ENCODE assay signal across 8 cellular contexts in genomic region chr6:36827261-36828079, GRCh38. TPM values are rescaled to one million over a fixed set of nuclear protein-coding genes. Genes with fewer than 3 reads are reported as not detected.
DNase-seq lines count a peak whose midpoint lies in the region; ATAC-seq and TF ChIP-seq lines count a peak whose summit lies in the region.

No MANE protein-coding gene starts in this region.

- no peaks in the 10 kb centered on the region for H3K27me3 Mint-ChIP-seq in osteocyte (ENCODE audit: unreplicated experiment)

- CTCF ChIA-PET in RWPE1 (lab: Yijun Ruan, JAX) = interaction anchor here (0.6 to 1.5 kb wide), 4 partner anchors 24 to 379 kb away, joined by 3 to 7 read pairs (median 4); no protein-coding TSS in a partner anchor

- TF ChIP-seq CTCF in RWPE1 (conservative IDR thresholded peaks at IDR 0.05; ENCODE audit: low read depth) (no peak), epithelial cell of esophagus (IDR thresholded peaks at IDR 0.05; ENCODE audit: insufficient read depth, low read depth, low read length, missing control alignments) (no peak), osteocyte (IDR thresholded peaks at IDR 0.05) (no peak)

- H3K4me1 Mint-ChIP-seq in osteocyte (ENCODE audit: unreplicated experiment) = peaks cover 14% of the 10 kb centered on the region

- POLR2A ChIA-PET in RWPE1 (lab: Yijun Ruan, JAX; ENCODE audit: low non-redundant PET) = no interaction called here

- no peaks in the 10 kb centered on the region for H3K9me3 Mint-ChIP-seq in osteocyte (ENCODE audit: unreplicated experiment)

- in situ Hi-C loops in G401 (cut with HindIII; ENCODE audit: low sequenced_read_pairs) = no loop called here

- no peak overlapping the region for H3K4me3 ChIP-seq in epithelial cell of esophagus (ENCODE audit: low read length)

- H3K36me3 Mint-ChIP-seq in osteocyte (ENCODE audit: unreplicated experiment) = no peaks in the 10 kb centered on the region

- H3K4me3 Mint-ChIP-seq in osteocyte (ENCODE audit: unreplicated experiment) = no peak overlapping the region

- ATAC-seq in HG02623 (IDR thresholded peaks at IDR 0.05; ENCODE audit: unreplicated experiment) = no peak

- H3K27ac Mint-ChIP-seq in osteocyte (ENCODE audit: unreplicated experiment) = peak overlapping the region; percentile 19

- peak overlapping the region; percentile 57 for H3K27ac ChIP-seq in RWPE1

- DNase-seq in ELR (ENCODE audit: low read depth) (peak; percentile 92), RWPE1 (ENCODE audit: low spot score) (peak; percentile 49), epithelial cell of esophagus (ENCODE audit: low read depth) (peak; percentile 69), osteocyte (ENCODE audit: extremely low spot score, unreplicated experiment) (no peak), G401 (ENCODE audit: low spot score) (no peak), NCI-H510A treated with DMSO at 0.1 percent for 48 hours (lab: John Stamatoyannopoulos, UW) (no peak), cerebellar cortex (ENCODE audit: low spot score) (no peak)

RNA-seq across cellular contexts. Expression of gene CPNE5, which starts 11.8 kb away (rescaled TPM):
- not detected in 2 replicates for total RNA-seq in osteocyte
- 28.1 and 37.6 TPM in 2 replicates for total RNA-seq in G401 (2014; rRNA removed; shearing (Covaris generic))

RNA-seq across cellular contexts. Expression of gene PPIL1, which starts 47.1 kb away (rescaled TPM):
- 21.0 and 21.4 TPM in 2 replicates for total RNA-seq in osteocyte
- total RNA-seq in G401 (2014; rRNA removed; shearing (Covaris generic)) = 62.5 and 124 TPM in 2 replicates

RNA-seq across cellular contexts. Expression of gene C6orf89, which starts 58.3 kb away (rescaled TPM):
- 71.2 and 73.2 TPM in 2 replicates for total RNA-seq in osteocyte
- 22.5 and 30.1 TPM in 2 replicates for total RNA-seq in G401 (2014; rRNA removed; shearing (Covaris generic))

Comparison
In these comparisons a context has a peak if more than half of its experiments do, and no peak if none do; other contexts are left out.
1. DNase-seq: peak in ELR (single experiment), RWPE1 (single experiment) and epithelial cell of esophagus (single experiment); none in osteocyte (single experiment), G401 (single experiment), NCI-H510A treated with DMSO at 0.1 percent for 48 hours (single experiment) and cerebellar cortex (single experiment).
2. RNA of gene CPNE5, which starts 11.8 kb away (total RNA-seq): 28.1 to 37.6 TPM in G401; not detected in osteocyte; every median in the first group is over 10 times any median in the second.